8 cellular contexts compared by ENCODE assay signal in the genomic region with DNA sequence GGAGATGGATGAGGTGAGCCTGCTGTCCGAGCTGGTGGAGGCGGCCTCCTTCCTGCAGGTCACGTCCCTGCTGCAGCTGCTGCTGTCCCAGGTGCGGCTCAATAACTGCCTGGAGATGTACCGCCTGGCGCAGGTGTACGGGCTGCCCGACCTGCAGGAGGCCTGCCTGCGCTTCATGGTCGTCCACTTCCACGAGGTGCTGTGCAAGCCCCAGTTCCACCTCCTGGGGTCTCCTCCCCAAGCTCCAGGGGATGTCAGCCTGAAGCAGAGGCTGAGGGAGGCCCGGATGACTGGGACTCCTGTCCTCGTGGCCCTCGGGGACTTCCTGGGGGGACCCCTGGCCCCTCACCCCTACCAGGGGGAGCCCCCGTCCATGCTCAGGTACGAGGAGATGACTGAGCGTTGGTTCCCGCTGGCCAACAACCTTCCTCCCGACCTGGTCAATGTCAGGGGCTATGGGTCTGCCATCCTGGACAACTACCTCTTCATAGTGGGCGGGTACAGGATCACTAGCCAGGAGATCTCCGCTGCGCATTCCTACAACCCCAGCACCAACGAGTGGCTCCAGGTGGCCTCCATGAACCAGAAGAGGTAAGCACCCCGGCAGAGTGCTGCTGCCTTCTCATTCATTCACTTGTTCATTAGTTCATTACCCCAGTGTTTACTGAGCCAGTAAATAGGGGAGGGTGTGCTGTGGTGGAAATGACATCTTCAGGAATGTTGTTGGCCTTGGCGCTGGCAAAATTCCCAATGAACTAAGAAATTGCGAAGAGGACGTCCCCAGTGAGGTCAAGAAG. TPM values are rescaled to one million over a fixed set of nuclear protein-coding genes. Genes with fewer than 3 reads are reported as not detected.
DNase-seq lines count a peak whose midpoint lies in the region; TF ChIP-seq lines count a peak whose summit lies in the region.

No MANE protein-coding gene starts in this region.

- H3K4me1 ChIP-seq in endodermal cell (ENCODE audit: control insufficient read depth, insufficient read depth, low read length): no peaks in the 10 kb centered on the region
- H3K4me1 ChIP-seq in urinary bladder (ENCODE audit: insufficient read depth): peaks cover 2% of the 10 kb centered on the region

- H3K27ac ChIP-seq in endodermal cell (ENCODE audit: low read depth, low read length) (peak overlapping the region; percentile 77), urinary bladder (ENCODE audit: low read depth) (peak overlapping the region; percentile 83)

- H3K36me3 Mint-ChIP-seq in endodermal cell (ENCODE audit: low read depth): peaks cover 30% of the 10 kb centered on the region

- in situ Hi-C loops in GM13977 (cut with MboI; ENCODE audit: low pct_unique_long_range_greater_than_20kb, low sequenced_read_pairs, unreplicated experiment): no loop called here

- H3K9me3 Mint-ChIP-seq in endodermal cell: peaks cover 3% of the 10 kb centered on the region

- peak overlapping the region; percentile 90 for H3K27ac Mint-ChIP-seq in endodermal cell

- peaks cover 31% of the 10 kb centered on the region for H3K4me1 Mint-ChIP-seq in endodermal cell

- TF ChIP-seq CTCF in GM13977 (IDR thresholded peaks at IDR 0.05; ENCODE audit: extremely low read depth, insufficient read depth, missing control alignments): no peak
- TF ChIP-seq CTCF in WI38 (IDR thresholded peaks at IDR 0.05; ENCODE audit: low read depth, low read length): no peak
- peak; percentile 38 for TF ChIP-seq CTCF in endodermal cell (conservative IDR thresholded peaks at IDR 0.05)

- 14 to 25% methylated on average over 12 to 27 of the region's 27 CpGs for WGBS in endodermal cell (ENCODE audit: insufficient coverage in 1 of 2, insufficient read length in 1 of 2), 2 experiments
- 7% methylated on average over 27 of the region's 27 CpGs for WGBS in urinary bladder

- peak overlapping the region; percentile 42 for H3K9ac ChIP-seq in endodermal cell (ENCODE audit: extremely low read depth, low read length, poor library complexity, severe bottlenecking)

- peak overlapping the region; percentile 79 for H3K4me3 ChIP-seq in H7 (ENCODE audit: insufficient read depth, low read depth, low read length)
- H3K4me3 ChIP-seq in WI38 (ENCODE audit: low read depth, low read length): peak overlapping the region; percentile 85
- H3K4me3 ChIP-seq in endodermal cell (ENCODE audit: low read length): peak overlapping the region; percentile 87
- peak overlapping the region; percentile 71 for H3K4me3 ChIP-seq in urinary bladder (ENCODE audit: low read depth, low read length)

- H3K4me3 Mint-ChIP-seq in endodermal cell: peak overlapping the region; percentile 66

- no peaks in the 10 kb centered on the region for H3K27me3 Mint-ChIP-seq in endodermal cell (ENCODE audit: insufficient read depth)

- DNase-seq in GM13977 (ENCODE audit: low spot score) (peak; percentile 44), H7 (peak; percentile 66), LoVo (ENCODE audit: low spot score) (peak; percentile 63), endodermal cell (peak; percentile 91), myocyte (ENCODE audit: low read depth) (peak; percentile 44), foreskin melanocyte (no peak)

- no peaks in the 10 kb centered on the region for H3K9me3 ChIP-seq in endodermal cell (ENCODE audit: control insufficient read depth, low read length)

- H3K27me3 ChIP-seq in H7 (ENCODE audit: control insufficient read depth, insufficient read depth, low read length) (no peaks in the 10 kb centered on the region), endodermal cell (ENCODE audit: control insufficient read depth, insufficient read depth, low read length, poor library complexity, severe bottlenecking) (no peaks in the 10 kb centered on the region)

- H3K36me3 ChIP-seq in H7 (replicated peaks; ENCODE audit: control insufficient read depth, insufficient read depth, low read length) (no peaks in the 10 kb centered on the region; the same call in 1 of the 2 replicates), endodermal cell (ENCODE audit: control insufficient read depth, insufficient read depth, low read length) (peaks cover 20% of the 10 kb centered on the region), urinary bladder (ENCODE audit: insufficient read depth) (no peaks in the 10 kb centered on the region)

RNA-seq across cellular contexts. Expression of a gene that starts 0.8 kb away (rescaled TPM):
- not detected in 2 replicates for total RNA-seq in H7 (2014; rRNA removed; shearing (Covaris generic))
- not detected for total RNA-seq in endodermal cell
- polyA plus RNA-seq in endodermal cell (2013, experiment 1 of 2): not detected
- polyA plus RNA-seq in endodermal cell (2013, experiment 2 of 2): not detected
- not detected in 2 replicates for total RNA-seq in myocyte
- polyA plus RNA-seq in myocyte (2012): not detected
- not detected for total RNA-seq in urinary bladder
- not detected for polyA plus RNA-seq in urinary bladder

RNA-seq across cellular contexts. Expression of a gene that starts 0.8 kb away (rescaled TPM):
- total RNA-seq in H7 (2014; rRNA removed; shearing (Covaris generic)): 12.5 and 15.6 TPM in 2 replicates
- total RNA-seq in endodermal cell: 10 to 100 TPM; 30.4 to 53.0 TPM
- 17.2 TPM for polyA plus RNA-seq in endodermal cell (2013, experiment 1 of 2)
- 16.7 TPM for polyA plus RNA-seq in endodermal cell (2013, experiment 2 of 2)
- 7.4 and 9.2 TPM in 2 replicates for total RNA-seq in myocyte
- polyA plus RNA-seq in myocyte (2012): 8.0 TPM
- total RNA-seq in urinary bladder: 70.0 TPM
- polyA plus RNA-seq in urinary bladder: 39.5 TPM
